8 cellular contexts compared by ENCODE assay signal in the genomic region with DNA sequence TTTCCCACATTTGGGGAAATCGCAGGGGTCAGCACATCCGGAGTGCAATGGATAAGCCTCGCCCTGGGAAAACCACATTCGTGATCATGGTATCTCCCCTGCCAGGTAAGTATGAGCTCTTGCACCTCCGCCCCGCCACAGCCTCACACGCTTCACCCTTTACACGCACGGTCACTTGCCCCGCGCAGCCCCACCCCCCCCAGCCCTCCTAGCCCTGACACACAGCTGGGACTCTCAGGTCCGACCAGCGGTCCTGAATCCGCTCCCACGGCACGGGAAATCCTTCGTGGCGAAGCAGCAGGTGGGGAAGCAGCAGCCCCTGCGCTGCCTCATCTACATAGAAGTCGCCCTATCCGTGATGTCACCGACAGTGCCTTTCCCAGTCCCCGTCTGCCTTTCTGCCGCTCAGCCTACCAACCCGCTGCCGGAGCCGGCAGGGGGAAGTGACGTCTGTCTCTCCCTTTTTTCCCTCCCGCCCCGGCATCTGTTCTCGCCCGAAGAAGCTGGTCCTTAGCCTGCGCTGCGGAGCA. TPM values are rescaled to one million over a fixed set of nuclear protein-coding genes. Genes with fewer than 3 reads are reported as not detected.
DNase-seq lines count a peak whose midpoint lies in the region; ATAC-seq and TF ChIP-seq lines count a peak whose summit lies in the region.
"Not testable (repeated sequence)": the region's sequence is repeated elsewhere in the genome, so short reads cannot be mapped to it uniquely, and the experiment has no call there.

No MANE protein-coding gene starts in this region.

- H3K27me3 ChIP-seq in PC-3 (ENCODE audit: low read length); right lobe of liver: not testable (repeated sequence)

- intact Hi-C loops in PC-3 (cut with micrococcal nuclease); right lobe of liver (cut with DNase I): not testable (repeated sequence)

- POLR2A ChIA-PET in PC-3 (lab: Charles Lee; ENCODE audit: unreplicated experiment), result interaction anchor here (0.6 kb wide), 1 partner anchor 831 kb away, joined by 4 read pairs; no protein-coding TSS in a partner anchor

- H3K27ac ChIP-seq in PC-3 (ENCODE audit: low read length), result peak overlapping the region; percentile 63
- peak overlapping the region in 1 of 3 donors; percentile 40 for H3K27ac ChIP-seq in right lobe of liver

- TF ChIP-seq POLR2A in right lobe of liver (IDR thresholded peaks at IDR 0.05), result peak; percentile 53

- not testable (repeated sequence) for H3K4me2 ChIP-seq in PC-3 (ENCODE audit: low read length)

- WGBS in right lobe of liver (ENCODE audit: insufficient coverage, low coverage, low lambda C conversion rate, missing lambda C conversion rate), result 0% methylated on average over 8 of the region's 34 CpGs

- not testable (repeated sequence) for BruUV-seq in PC-3 (replicated peaks; lab: Mats Ljungman, UMichigan)

- not testable (repeated sequence) for H4K20me1 ChIP-seq in PC-3 (ENCODE audit: low read length)

- H3K4me1 ChIP-seq in PC-3 (ENCODE audit: insufficient read depth, low read length); right lobe of liver: not testable (repeated sequence)

- peak overlapping the region; percentile 62 for H3K9ac ChIP-seq in PC-3 (ENCODE audit: low read length)

- peak; percentile 44 for ATAC-seq in GM19351 (IDR thresholded peaks at IDR 0.05; ENCODE audit: unreplicated experiment)
- peak; percentile 63 for ATAC-seq in HG03442 (IDR thresholded peaks at IDR 0.05; ENCODE audit: unreplicated experiment)
- ATAC-seq in PC-3, result peak; percentile 59
- ATAC-seq in right lobe of liver, result peak; percentile 90 to 94 (median 92)

- H3K9me2 ChIP-seq in PC-3 (replicated peaks; ENCODE audit: low read length), result not testable (repeated sequence)

- not testable (repeated sequence) for H2AFZ ChIP-seq in PC-3 (ENCODE audit: low read length)

- peak; percentile 11 for DNase-seq in AG20443 (ENCODE audit: low spot score)
- DNase-seq in PC-3, result peak; percentile 24
- peak; percentile 92 for DNase-seq in activated CD8-positive, alpha-beta memory T cell treated with anti-CD3 and anti-CD28 coated beads, Interleukin-2, amount 50 U/mL, for 48 hours
- peak; percentile 70 for DNase-seq in effector CD4-positive, alpha-beta T cell
- DNase-seq in right lobe of liver, result peak; percentile 26 to 57 (median 49)
- peak; percentile 31 for DNase-seq in stimulated activated CD4-positive, alpha-beta T cell treated with anti-CD3 and anti-CD28 coated beads, Interleukin-2, amount 100 ng/mL, for 4 hours (ENCODE audit: low read depth)

- not testable (repeated sequence) for TF ChIP-seq CTCF in PC-3 (conservative IDR thresholded peaks at IDR 0.05; ENCODE audit: low read depth, low read length); right lobe of liver (IDR thresholded peaks at IDR 0.05)

- CTCF ChIA-PET in PC-3 (lab: Charles Lee), result not testable (repeated sequence)

- not testable (repeated sequence) for H3K36me3 ChIP-seq in PC-3 (ENCODE audit: low read depth, low read length); right lobe of liver

- H3K4me3 ChIP-seq in PC-3 (ENCODE audit: low read length); right lobe of liver: not testable (repeated sequence)

- H3F3A ChIP-seq in PC-3 (ENCODE audit: low read length, unreplicated experiment), result not testable (repeated sequence)

- H3K79me2 ChIP-seq in PC-3 (ENCODE audit: low read length), result not testable (repeated sequence)

- H3K9me3 ChIP-seq in PC-3 (ENCODE audit: low read length); right lobe of liver: not testable (repeated sequence)

RNA-seq across cellular contexts. Expression of a gene that starts 31.9 kb away (rescaled TPM):
- total RNA-seq in PC-3 (2014; rRNA removed), result not detected in 2 replicates
- not detected for total RNA-seq in right lobe of liver

Comparison
In these comparisons a context has a peak if more than half of its experiments do, and no peak if none do; other contexts are left out.
1. DNase-seq: peak in every context shown above with its lines; median percentile 92 in activated CD8-positive, alpha-beta memory T cell treated with anti-CD3 and anti-CD28 coated beads, Interleukin-2, amount 50 U/mL, for 48 hours; 70 in effector CD4-positive, alpha-beta T cell; 49 in right lobe of liver; 31 in stimulated activated CD4-positive, alpha-beta T cell treated with anti-CD3 and anti-CD28 coated beads, Interleukin-2, amount 100 ng/mL, for 4 hours; 24 in PC-3; 11 in AG20443.